ENCODE assay signal across 9 cellular contexts in genomic region chr22:39215430-39216142, GRCh38. TPM values are rescaled to one million over a fixed set of nuclear protein-coding genes. Genes with fewer than 3 reads are reported as not detected.
DNase-seq lines count a peak whose midpoint lies in the region; ATAC-seq, FAIRE-seq and TF ChIP-seq lines count a peak whose summit lies in the region.
"Had no signal": no experiment of that assay in that cellular context is flagged by ENCODE, and none has a peak within 500 bp of the region (broad histone marks: within the 10 kb centered on the region; RNA-seq: fewer than 3 reads in every experiment).

No MANE protein-coding gene starts in this region.

- no peak overlapping the region for H3K27ac Mint-ChIP-seq in activated CD4-positive, alpha-beta T cell treated with anti-CD3 and anti-CD28 coated beads, Interleukin-2, amount 10 ng/mL, durations not matched to agents 7 days and 5 days

- CTCF ChIA-PET in AG04449 (lab: Yijun Ruan, JAX) = interaction anchor here (0.8 to 3.1 kb wide), 9 partner anchors 9 to 99 kb away, joined by 3 to 15 read pairs (median 4); no protein-coding TSS in a partner anchor
- CTCF ChIA-PET in activated CD4-positive, alpha-beta T cell treated with anti-CD3 and anti-CD28 coated beads, Interleukin-2, amount 10 ng/mL, durations not matched to agents 7 days and 5 days (lab: Charles Lee) = interaction anchor here (0.7 to 2.3 kb wide), 5 partner anchors 11 to 313 kb away, joined by 3 to 6 read pairs (median 4); no protein-coding TSS in a partner anchor

- intact Hi-C loops in left ventricle myocardium superior (cut with micrococcal nuclease) = no loop called here

- no peaks in the 10 kb centered on the region for H3K36me3 Mint-ChIP-seq in activated CD4-positive, alpha-beta T cell treated with anti-CD3 and anti-CD28 coated beads, Interleukin-2, amount 10 ng/mL, durations not matched to agents 7 days and 5 days (ENCODE audit: low read depth)

- no peak for DNase-seq in AG04449 (ENCODE audit: low read depth, low spot score)
- DNase-seq in GM12891 (ENCODE audit: insufficient read length, low spot score) = no peak
- DNase-seq in activated CD4-positive, alpha-beta T cell treated with anti-CD3 and anti-CD28 coated beads, Interleukin-2, amount 10 ng/mL, durations not matched to agents 7 days and 5 days = peak; percentile 14
- DNase-seq in left ventricle myocardium superior = peak; percentile 46
- no peak for DNase-seq in H4 (ENCODE audit: low spot score)
- no peak for DNase-seq in hippocampal formation (lab: John Stamatoyannopoulos, UW)

- POLR2A ChIA-PET in AG04449 (lab: Yijun Ruan, JAX) = interaction anchor here (1.0 kb wide), 1 partner anchor 16 kb away, joined by 3 read pairs; no protein-coding TSS in a partner anchor
- POLR2A ChIA-PET in activated CD4-positive, alpha-beta T cell treated with anti-CD3 and anti-CD28 coated beads, Interleukin-2, amount 10 ng/mL, durations not matched to agents 7 days and 5 days (lab: Charles Lee) = no interaction called here

- TF ChIP-seq CTCF in AG04449 (IDR thresholded peaks at IDR 0.05; ENCODE audit: insufficient read depth, low read length, missing control alignments) = peak; percentile 42

- TF ChIP-seq POLR2A in GM12891 (IDR thresholded peaks at IDR 0.05; ENCODE audit: low read depth, low read length) = no peak

- H3K4me3 ChIP-seq in AG04449 (ENCODE audit: low read depth, low read length) = no peak overlapping the region
- H3K4me3 ChIP-seq: SJSA1 had no signal

- no peaks in the 10 kb centered on the region for H3K9me3 Mint-ChIP-seq in activated CD4-positive, alpha-beta T cell treated with anti-CD3 and anti-CD28 coated beads, Interleukin-2, amount 10 ng/mL, durations not matched to agents 7 days and 5 days

- peak; percentile 50 for ATAC-seq in left ventricle myocardium superior
- no peak for ATAC-seq in HG03159 (IDR thresholded peaks at IDR 0.05; ENCODE audit: unreplicated experiment)
- ATAC-seq in GM21423 (IDR thresholded peaks at IDR 0.05; ENCODE audit: unreplicated experiment) = no peak

- FAIRE-seq in GM12891 (lab: Jason Lieb, UNC) = peak; percentile 43

- H3K4me1 Mint-ChIP-seq in activated CD4-positive, alpha-beta T cell treated with anti-CD3 and anti-CD28 coated beads, Interleukin-2, amount 10 ng/mL, durations not matched to agents 7 days and 5 days = no peaks in the 10 kb centered on the region

- H3K4me3 Mint-ChIP-seq in activated CD4-positive, alpha-beta T cell treated with anti-CD3 and anti-CD28 coated beads, Interleukin-2, amount 10 ng/mL, durations not matched to agents 7 days and 5 days = no peak overlapping the region

- peaks cover 25% of the 10 kb centered on the region for H3K27me3 Mint-ChIP-seq in activated CD4-positive, alpha-beta T cell treated with anti-CD3 and anti-CD28 coated beads, Interleukin-2, amount 10 ng/mL, durations not matched to agents 7 days and 5 days

TF ChIP-seq in GM12891, 5 proteins besides CTCF, POLR2A, EP300 and RAD21:
- TF ChIP-seq POU2F2 (IDR thresholded peaks at IDR 0.05; ENCODE audit: low read depth, low read length) = no peak
- no peak for TF ChIP-seq POLR2AphosphoS5 (IDR thresholded peaks at IDR 0.05; ENCODE audit: low read depth, low read length)
- no peak for TF ChIP-seq PAX5 (IDR thresholded peaks at IDR 0.05; ENCODE audit: insufficient read depth, low read length, severe bottlenecking)
- TF ChIP-seq TAF1 (IDR thresholded peaks at IDR 0.05; ENCODE audit: low read depth, low read length) = no peak
- TF ChIP-seq SPI1 (IDR thresholded peaks at IDR 0.05; ENCODE audit: low read depth, low read length) = no peak

RNA-seq across cellular contexts. Expression of gene PDGFB, which starts 29.2 kb away (rescaled TPM):
- polyA plus RNA-seq in GM12891 (2012; ENCODE audit: low read depth, missing spikeins) = 1.1 TPM
- total RNA-seq in activated CD4-positive, alpha-beta T cell treated with anti-CD3 and anti-CD28 coated beads, Interleukin-2, amount 10 ng/mL, durations not matched to agents 7 days and 5 days = 1 to 10 TPM in 1 of 2 experiments, under 1 TPM in 1; 0.89 to 1.1 TPM
- 19.9 TPM for total RNA-seq in left ventricle myocardium superior
- 0.14 TPM in 1 of 2 replicates, not detected in the other for total RNA-seq in H4 (2014; rRNA removed; shearing (Covaris generic))

Comparison
In these comparisons a context has a peak if more than half of its experiments do, and no peak if none do; other contexts are left out.
1. DNase-seq: peak in activated CD4-positive, alpha-beta T cell treated with anti-CD3 and anti-CD28 coated beads, Interleukin-2, amount 10 ng/mL, durations not matched to agents 7 days and 5 days (single experiment) and left ventricle myocardium superior (single experiment); none in AG04449 (single experiment), GM12891 (single experiment), H4 (single experiment) and hippocampal formation (0 of 2).